Comparison of ENCODE assay signal across 18 cellular contexts in the genomic region with DNA sequence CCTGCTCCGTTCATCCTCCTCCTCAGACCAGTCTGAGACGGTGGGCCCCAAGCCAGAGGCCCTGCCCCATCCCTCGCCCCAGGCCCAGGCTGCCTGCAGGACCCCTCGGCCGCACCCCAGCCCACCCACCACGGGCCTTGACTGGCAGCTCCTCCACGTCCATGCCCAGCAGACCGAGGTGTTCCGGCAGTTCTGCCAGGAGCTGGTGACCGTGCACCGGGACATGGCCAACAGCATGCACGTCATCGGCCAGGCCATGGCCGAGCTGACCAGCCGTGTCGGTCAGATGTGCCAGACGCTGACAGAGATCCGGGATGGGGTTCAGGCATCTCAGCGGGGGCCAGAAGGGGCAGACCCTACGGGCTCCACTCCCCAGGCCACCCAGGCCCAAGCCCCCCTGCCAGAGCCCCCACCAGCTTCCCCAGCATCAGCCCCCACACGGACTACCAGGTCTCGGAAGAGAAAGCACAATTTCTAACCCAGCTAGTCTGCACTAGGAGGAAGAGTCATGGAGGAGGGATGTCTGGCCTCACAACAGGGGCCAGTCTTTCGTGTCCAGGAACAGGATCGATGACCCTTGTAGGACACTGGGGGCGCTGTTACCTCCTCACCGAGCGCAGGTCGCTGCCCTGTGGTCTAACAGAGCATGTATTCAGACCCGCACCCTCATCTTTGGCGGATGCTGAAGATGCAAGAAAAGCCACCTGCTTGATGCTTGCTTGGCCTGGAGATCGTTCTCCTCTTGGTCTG.
DNase-seq lines count a peak whose midpoint lies in the region; ATAC-seq and TF ChIP-seq lines count a peak whose summit lies in the region.
"Had no signal": no experiment of that assay in that cellular context is flagged by ENCODE, and none has a peak within 500 bp of the region (broad histone marks: within the 10 kb centered on the region; RNA-seq: fewer than 3 reads in every experiment).

No MANE protein-coding gene starts in this region.

- intact Hi-C loops in Panc1 (cut with micrococcal nuclease; ENCODE audit: unreplicated experiment), result no loop called here
- intact Hi-C loops in CD4-positive, alpha-beta memory T cell (cut with micrococcal nuclease), result no loop called here

- H3K27ac Mint-ChIP-seq in glutamatergic neuron (ENCODE audit: unreplicated experiment) (no peak overlapping the region), type B pancreatic cell (no peak overlapping the region)
- no peak overlapping the region for H3K27ac Mint-ChIP-seq in activated CD8-positive, alpha-beta memory T cell treated with anti-CD3 and anti-CD28 coated beads, Interleukin-2, amount 10 ng/mL, durations not matched to agents 7 days and 5 days
- peak overlapping the region in 1 of 7 donors; percentile 6 for H3K27ac Mint-ChIP-seq in CD4-positive, alpha-beta memory T cell
- H3K27ac Mint-ChIP-seq: activated CD8-positive, alpha-beta T cell treated with anti-CD3 and anti-CD28 coated beads, Interleukin-2, amount 10 ng/mL, durations not matched to agents 7 days and 5 days; activated T-helper 2 cell treated with anti-CD3 and anti-CD28 coated beads, Interferon-gamma antibody, Interleukin-2, Interleukin-4, amounts not matched to agents 10 μg/mL and 5 μg/mL and 100 μg/mL, durations not matched to agents 14 hours and 24 hours and 36 hours; dendritic cell treated with granulocyte-macrophage colony-stimulating factor and Interleukin-4, amounts not matched to agents 40 ng/mL and 50 ng/mL, for 4 days had no signal

- no peaks in the 10 kb centered on the region for H3K27me3 ChIP-seq in cardiac muscle cell
- H3K27me3 ChIP-seq in right atrium auricular region, result no peaks in the 10 kb centered on the region
- H3K27me3 ChIP-seq in Panc1 (ENCODE audit: control insufficient read depth, insufficient read depth, low read length), result no peaks in the 10 kb centered on the region
- no peaks in the 10 kb centered on the region for H3K27me3 ChIP-seq in CD4-positive, alpha-beta memory T cell (ENCODE audit: insufficient read depth, low read length)

- H3K4me1 Mint-ChIP-seq in glutamatergic neuron (ENCODE audit: low read depth, unreplicated experiment) (peaks cover 10% of the 10 kb centered on the region), type B pancreatic cell (ENCODE audit: unreplicated experiment) (peaks cover 30% of the 10 kb centered on the region)
- peaks cover 15% of the 10 kb centered on the region for H3K4me1 Mint-ChIP-seq in activated CD8-positive, alpha-beta memory T cell treated with anti-CD3 and anti-CD28 coated beads, Interleukin-2, amount 10 ng/mL, durations not matched to agents 7 days and 5 days
- H3K4me1 Mint-ChIP-seq in CD4-positive, alpha-beta memory T cell, result no peaks in the 10 kb centered on the region

- H3K9me3 ChIP-seq in cardiac muscle cell (ENCODE audit: low read depth) (no peaks in the 10 kb centered on the region), right atrium auricular region (no peaks in the 10 kb centered on the region), Panc1 (ENCODE audit: control insufficient read depth, insufficient read depth, low read depth, low read length) (no peaks in the 10 kb centered on the region)
- H3K9me3 ChIP-seq in CD4-positive, alpha-beta memory T cell (ENCODE audit: control insufficient read depth in 1 of 2, low read length in 2 of 2), result no peaks in the 10 kb centered on the region
- H3K9me3 ChIP-seq: psoas muscle, thoracic aorta had no signal

- H3K27ac ChIP-seq in cardiac muscle cell (no peak overlapping the region), right atrium auricular region (peak overlapping the region in 1 of 2 donors; percentile 40), Panc1 (ENCODE audit: low read length) (no peak overlapping the region)
- no peak overlapping the region for H3K27ac ChIP-seq in CD4-positive, alpha-beta memory T cell (ENCODE audit: low read depth, low read length)
- H3K27ac ChIP-seq: thoracic aorta had no signal

- H3K4me3 Mint-ChIP-seq in glutamatergic neuron (ENCODE audit: unreplicated experiment) (no peak overlapping the region), type B pancreatic cell (no peak overlapping the region)
- H3K4me3 Mint-ChIP-seq in activated CD8-positive, alpha-beta memory T cell treated with anti-CD3 and anti-CD28 coated beads, Interleukin-2, amount 10 ng/mL, durations not matched to agents 7 days and 5 days, result no peak overlapping the region
- H3K4me3 Mint-ChIP-seq in CD4-positive, alpha-beta memory T cell, result no peak overlapping the region
- H3K4me3 Mint-ChIP-seq: activated CD8-positive, alpha-beta T cell treated with anti-CD3 and anti-CD28 coated beads, Interleukin-2, amount 10 ng/mL, durations not matched to agents 7 days and 5 days; dendritic cell treated with granulocyte-macrophage colony-stimulating factor and Interleukin-4, amounts not matched to agents 40 ng/mL and 50 ng/mL, for 4 days had no signal

- CTCF ChIA-PET in Panc1 (lab: Charles Lee), result interaction anchor here (0.6 to 0.7 kb wide), 2 partner anchors 31 to 696 kb away, joined by 4 to 10 read pairs; no protein-coding TSS in a partner anchor
- CTCF ChIA-PET in activated CD8-positive, alpha-beta memory T cell treated with anti-CD3 and anti-CD28 coated beads, Interleukin-2, amount 10 ng/mL, durations not matched to agents 7 days and 5 days (lab: Charles Lee), result no interaction called here
- CTCF ChIA-PET in CD4-positive, alpha-beta memory T cell (lab: Charles Lee; ENCODE audit: partially characterized antibody), result interaction anchor here (0.6 kb wide), 1 partner anchor 22 kb away, joined by 3 read pairs; no protein-coding TSS in a partner anchor

- ATAC-seq in Panc1, result peak; percentile 45; the same call in 1 of the 2 replicates
- ATAC-seq in activated CD8-positive, alpha-beta memory T cell treated with anti-CD3 and anti-CD28 coated beads, Interleukin-2, amount 10 ng/mL, durations not matched to agents 7 days and 5 days, result no peak
- ATAC-seq: activated CD8-positive, alpha-beta T cell treated with anti-CD3 and anti-CD28 coated beads, Interleukin-2, amount 10 ng/mL, durations not matched to agents 7 days and 5 days had no signal

- no peaks in the 10 kb centered on the region for H3K9me3 Mint-ChIP-seq in glutamatergic neuron (ENCODE audit: unreplicated experiment)
- no peaks in the 10 kb centered on the region for H3K9me3 Mint-ChIP-seq in type B pancreatic cell
- H3K9me3 Mint-ChIP-seq in activated CD8-positive, alpha-beta memory T cell treated with anti-CD3 and anti-CD28 coated beads, Interleukin-2, amount 10 ng/mL, durations not matched to agents 7 days and 5 days (ENCODE audit: low read depth), result no peaks in the 10 kb centered on the region
- no peaks in the 10 kb centered on the region for H3K9me3 Mint-ChIP-seq in CD4-positive, alpha-beta memory T cell
- H3K9me3 Mint-ChIP-seq: activated T-helper 2 cell treated with anti-CD3 and anti-CD28 coated beads, Interferon-gamma antibody, Interleukin-2, Interleukin-4, amounts not matched to agents 10 μg/mL and 5 μg/mL and 100 μg/mL, durations not matched to agents 14 hours and 24 hours and 36 hours; dendritic cell treated with granulocyte-macrophage colony-stimulating factor and Interleukin-4, amounts not matched to agents 40 ng/mL and 50 ng/mL, for 4 days had no signal

- no peaks in the 10 kb centered on the region for H3K36me3 Mint-ChIP-seq in glutamatergic neuron (ENCODE audit: unreplicated experiment)
- peaks cover 12% of the 10 kb centered on the region for H3K36me3 Mint-ChIP-seq in type B pancreatic cell
- no peaks in the 10 kb centered on the region for H3K36me3 Mint-ChIP-seq in activated CD8-positive, alpha-beta memory T cell treated with anti-CD3 and anti-CD28 coated beads, Interleukin-2, amount 10 ng/mL, durations not matched to agents 7 days and 5 days
- peaks cover 17 to 26% of the 10 kb centered on the region in 2 donors for H3K36me3 Mint-ChIP-seq in CD4-positive, alpha-beta memory T cell

- no TSS peak for BruUV-seq in Panc1 (replicated peaks; lab: Mats Ljungman, UMichigan)

- in situ Hi-C loops in Panc1 (cut with HindIII; ENCODE audit: low pct_unique_long_range_greater_than_20kb, low sequenced_read_pairs), result no loop called here

- H3K4me1 ChIP-seq in cardiac muscle cell (ENCODE audit: low read depth), result peaks cover 17% of the 10 kb centered on the region
- H3K4me1 ChIP-seq in right atrium auricular region, result peaks cover 0 to 55% of the 10 kb centered on the region in 2 donors
- H3K4me1 ChIP-seq in Panc1 (ENCODE audit: control insufficient read depth, insufficient read depth, low read length), result no peaks in the 10 kb centered on the region
- no peaks in the 10 kb centered on the region for H3K4me1 ChIP-seq in CD4-positive, alpha-beta memory T cell (ENCODE audit: insufficient read depth, low read length)

- H3K27me3 Mint-ChIP-seq in glutamatergic neuron (ENCODE audit: unreplicated experiment), result peaks cover 6% of the 10 kb centered on the region
- H3K27me3 Mint-ChIP-seq in type B pancreatic cell, result no peaks in the 10 kb centered on the region
- no peaks in the 10 kb centered on the region for H3K27me3 Mint-ChIP-seq in activated CD8-positive, alpha-beta memory T cell treated with anti-CD3 and anti-CD28 coated beads, Interleukin-2, amount 10 ng/mL, durations not matched to agents 7 days and 5 days
- no peaks in the 10 kb centered on the region for H3K27me3 Mint-ChIP-seq in CD4-positive, alpha-beta memory T cell

- TF ChIP-seq CTCF in cardiac muscle cell (IDR thresholded peaks at IDR 0.05; ENCODE audit: low read depth, low read length), result peak; percentile 15
- no peak for TF ChIP-seq CTCF in right atrium auricular region (IDR thresholded peaks at IDR 0.05)
- TF ChIP-seq CTCF in Panc1 (IDR thresholded peaks at IDR 0.05), result peak; percentile 56; the same call in 1 of the 2 replicates
- peak; percentile 32 for TF ChIP-seq CTCF in glutamatergic neuron (IDR thresholded peaks at IDR 0.05; ENCODE audit: partially characterized antibody, unreplicated experiment)
- peak; percentile 59 for TF ChIP-seq CTCF in type B pancreatic cell (conservative IDR thresholded peaks at IDR 0.05)

- DNase-seq in cardiac muscle cell (ENCODE audit: low read depth in 1 of 2, low spot score in 1 of 2) (peak in 1 of 2 donors; percentile 15), right atrium auricular region (ENCODE audit: low spot score) (no peak), Panc1 (ENCODE audit: low read depth, low spot score) (no peak), glutamatergic neuron (peak; percentile 48), type B pancreatic cell (ENCODE audit: extremely low spot score, unreplicated experiment) (no peak)
- DNase-seq in stimulated activated CD4-positive, alpha-beta T cell treated with anti-CD3 and anti-CD28 coated beads, Interleukin-2, amount 100 ng/mL, for 24 hours, result no peak
- DNase-seq in activated CD8-positive, alpha-beta memory T cell treated with anti-CD3 and anti-CD28 coated beads, Interleukin-2, amount 10 ng/mL, durations not matched to agents 7 days and 5 days, result no peak
- no peak for DNase-seq in CD4-positive, alpha-beta memory T cell
- DNase-seq: activated CD8-positive, alpha-beta T cell treated with anti-CD3 and anti-CD28 coated beads, Interleukin-2, amount 10 ng/mL, durations not matched to agents 7 days and 5 days; amygdala; hippocampal formation; IMR-90; left colon; NCI-H1092 treated with DMSO at 0.1 percent for 48 hours had no signal

- POLR2A ChIA-PET in Panc1 (lab: Charles Lee), result interaction anchor here (0.6 kb wide), 1 partner anchor 102 kb away, joined by 7 read pairs; no protein-coding TSS in a partner anchor
- POLR2A ChIA-PET in CD4-positive, alpha-beta memory T cell (lab: Charles Lee; ENCODE audit: partially characterized antibody), result no interaction called here

- H3K36me3 ChIP-seq in cardiac muscle cell, result peaks cover 10% of the 10 kb centered on the region
- H3K36me3 ChIP-seq in right atrium auricular region, result peaks cover 16% of the 10 kb centered on the region
- H3K36me3 ChIP-seq in Panc1 (ENCODE audit: control insufficient read depth, insufficient read depth, low read length), result no peaks in the 10 kb centered on the region
- no peaks in the 10 kb centered on the region for H3K36me3 ChIP-seq in CD4-positive, alpha-beta memory T cell (ENCODE audit: insufficient read depth, low read length)

- H3K4me3 ChIP-seq in cardiac muscle cell (no peak overlapping the region), right atrium auricular region (no peak overlapping the region), Panc1 (ENCODE audit: low read depth in 2 of 2, low read length in 2 of 2) (no peak overlapping the region)
- no peak overlapping the region for H3K4me3 ChIP-seq in CD4-positive, alpha-beta memory T cell (ENCODE audit: low read length in 2 of 2)
- H3K4me3 ChIP-seq: psoas muscle, thoracic aorta had no signal

Comparison
In these comparisons a context has a peak if more than half of its experiments do, and no peak if none do; other contexts are left out.
1. CTCF ChIP-seq: peak in cardiac muscle cell (single experiment), Panc1 (single experiment), glutamatergic neuron (single experiment) and type B pancreatic cell (single experiment); none in right atrium auricular region (0 of 2).